In genomic region chr5:150836064-150836463, GRCh38 we compare ENCODE assay signal across 31 cellular contexts. TPM values are rescaled to one million over a fixed set of nuclear protein-coding genes. Genes with fewer than 3 reads are reported as not detected.
"Had no signal": no experiment of that assay in that cellular context is flagged by ENCODE, and none has a peak within 500 bp of the region (broad histone marks: within the 10 kb centered on the region; RNA-seq: fewer than 3 reads in every experiment).

No MANE protein-coding gene starts in this region.

- H3K9me3 ChIP-seq: colonic mucosa had no signal

- H3K4me1 ChIP-seq: colonic mucosa, gastrocnemius medialis, heart right ventricle, left lung, lower lobe of right lung had no signal

- H3K36me3 ChIP-seq: colonic mucosa, esophagus squamous epithelium, gastrocnemius medialis, heart right ventricle, left lung, lower lobe of right lung had no signal

- H3K27me3 ChIP-seq: colonic mucosa, left lung had no signal

- ATAC-seq: effector memory CD8-positive, alpha-beta T cell; esophagus mucosa; gastrocnemius medialis; heart right ventricle; left cardiac atrium; left lung; left ventricle myocardium superior; lower lobe of right lung had no signal

- H3K4me1 Mint-ChIP-seq: endodermal cell, memory B cell had no signal

- H3K4me3 ChIP-seq: colonic mucosa, esophagus squamous epithelium, gastrocnemius medialis, heart right ventricle, left lung, lower lobe of right lung had no signal

- FAIRE-seq: endometrium, islet of Langerhans, keratinocyte had no signal

- H3K27ac Mint-ChIP-seq: dendritic cell treated with granulocyte-macrophage colony-stimulating factor and Interleukin-4, amounts not matched to agents 40 ng/mL and 50 ng/mL, for 4 days; effector memory CD8-positive, alpha-beta T cell; endodermal cell; memory B cell had no signal

- H3K27ac ChIP-seq: colonic mucosa, epithelial cell of prostate, gastrocnemius medialis, heart right ventricle, left lung, lower lobe of right lung had no signal

- H3K4me3 Mint-ChIP-seq: dendritic cell treated with granulocyte-macrophage colony-stimulating factor and Interleukin-4, amounts not matched to agents 40 ng/mL and 50 ng/mL, for 4 days; effector memory CD8-positive, alpha-beta T cell; endodermal cell; memory B cell had no signal

- DNase-seq: colonic mucosa; cortex of kidney; effector CD8-positive, alpha-beta T cell; effector memory CD8-positive, alpha-beta T cell; erythroblast; esophagus squamous epithelium; foreskin fibroblast; foreskin melanocyte; gastrocnemius medialis; glutamatergic neuron; head of caudate nucleus; heart right ventricle; hippocampal formation; left cardiac atrium; left lung; left ventricle myocardium superior; lower lobe of right lung; midbrain had no signal

RNA-seq across cellular contexts. Expression of gene IRGM, which starts 10.3 kb away (rescaled TPM):
- total RNA-seq: chondrocyte, colonic mucosa, dermis microvascular lymphatic vessel endothelial cell, endodermal cell, esophagus mucosa, gastrocnemius medialis, glomerular endothelial cell, heart right ventricle, kidney epithelial cell, left cardiac atrium, left lung, left ventricle myocardium superior, lung microvascular endothelial cell had no signal
- polyA plus RNA-seq: keratinocyte had no signal
